ENCODE assay signal across 1 cellular context in the genomic region with DNA sequence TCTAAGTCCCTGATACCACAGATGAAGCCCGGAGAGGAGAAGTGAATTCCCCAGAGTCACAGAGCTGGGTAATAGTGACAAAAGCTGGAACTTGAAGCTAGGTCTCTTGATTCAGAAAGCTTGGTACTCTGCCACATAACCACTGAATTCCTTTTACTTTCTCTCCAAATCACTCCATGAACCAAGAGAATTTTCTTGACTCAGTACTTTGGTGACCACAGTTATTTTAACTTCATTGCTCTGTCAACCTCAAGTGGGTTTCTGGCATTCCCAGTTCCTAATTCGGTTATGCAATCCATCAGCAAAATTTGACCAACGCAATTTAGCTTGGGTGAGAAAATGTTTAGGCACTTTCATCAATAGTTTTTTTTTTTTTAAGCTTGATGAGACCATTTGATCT.
TF ChIP-seq lines count a peak whose summit lies in the region.

No MANE protein-coding gene starts in this region.

TF ChIP-seq in GM23338, 12 proteins besides CTCF, POLR2A, EP300 and RAD21 (continued from another document):
- TF ChIP-seq, protein P1, sequence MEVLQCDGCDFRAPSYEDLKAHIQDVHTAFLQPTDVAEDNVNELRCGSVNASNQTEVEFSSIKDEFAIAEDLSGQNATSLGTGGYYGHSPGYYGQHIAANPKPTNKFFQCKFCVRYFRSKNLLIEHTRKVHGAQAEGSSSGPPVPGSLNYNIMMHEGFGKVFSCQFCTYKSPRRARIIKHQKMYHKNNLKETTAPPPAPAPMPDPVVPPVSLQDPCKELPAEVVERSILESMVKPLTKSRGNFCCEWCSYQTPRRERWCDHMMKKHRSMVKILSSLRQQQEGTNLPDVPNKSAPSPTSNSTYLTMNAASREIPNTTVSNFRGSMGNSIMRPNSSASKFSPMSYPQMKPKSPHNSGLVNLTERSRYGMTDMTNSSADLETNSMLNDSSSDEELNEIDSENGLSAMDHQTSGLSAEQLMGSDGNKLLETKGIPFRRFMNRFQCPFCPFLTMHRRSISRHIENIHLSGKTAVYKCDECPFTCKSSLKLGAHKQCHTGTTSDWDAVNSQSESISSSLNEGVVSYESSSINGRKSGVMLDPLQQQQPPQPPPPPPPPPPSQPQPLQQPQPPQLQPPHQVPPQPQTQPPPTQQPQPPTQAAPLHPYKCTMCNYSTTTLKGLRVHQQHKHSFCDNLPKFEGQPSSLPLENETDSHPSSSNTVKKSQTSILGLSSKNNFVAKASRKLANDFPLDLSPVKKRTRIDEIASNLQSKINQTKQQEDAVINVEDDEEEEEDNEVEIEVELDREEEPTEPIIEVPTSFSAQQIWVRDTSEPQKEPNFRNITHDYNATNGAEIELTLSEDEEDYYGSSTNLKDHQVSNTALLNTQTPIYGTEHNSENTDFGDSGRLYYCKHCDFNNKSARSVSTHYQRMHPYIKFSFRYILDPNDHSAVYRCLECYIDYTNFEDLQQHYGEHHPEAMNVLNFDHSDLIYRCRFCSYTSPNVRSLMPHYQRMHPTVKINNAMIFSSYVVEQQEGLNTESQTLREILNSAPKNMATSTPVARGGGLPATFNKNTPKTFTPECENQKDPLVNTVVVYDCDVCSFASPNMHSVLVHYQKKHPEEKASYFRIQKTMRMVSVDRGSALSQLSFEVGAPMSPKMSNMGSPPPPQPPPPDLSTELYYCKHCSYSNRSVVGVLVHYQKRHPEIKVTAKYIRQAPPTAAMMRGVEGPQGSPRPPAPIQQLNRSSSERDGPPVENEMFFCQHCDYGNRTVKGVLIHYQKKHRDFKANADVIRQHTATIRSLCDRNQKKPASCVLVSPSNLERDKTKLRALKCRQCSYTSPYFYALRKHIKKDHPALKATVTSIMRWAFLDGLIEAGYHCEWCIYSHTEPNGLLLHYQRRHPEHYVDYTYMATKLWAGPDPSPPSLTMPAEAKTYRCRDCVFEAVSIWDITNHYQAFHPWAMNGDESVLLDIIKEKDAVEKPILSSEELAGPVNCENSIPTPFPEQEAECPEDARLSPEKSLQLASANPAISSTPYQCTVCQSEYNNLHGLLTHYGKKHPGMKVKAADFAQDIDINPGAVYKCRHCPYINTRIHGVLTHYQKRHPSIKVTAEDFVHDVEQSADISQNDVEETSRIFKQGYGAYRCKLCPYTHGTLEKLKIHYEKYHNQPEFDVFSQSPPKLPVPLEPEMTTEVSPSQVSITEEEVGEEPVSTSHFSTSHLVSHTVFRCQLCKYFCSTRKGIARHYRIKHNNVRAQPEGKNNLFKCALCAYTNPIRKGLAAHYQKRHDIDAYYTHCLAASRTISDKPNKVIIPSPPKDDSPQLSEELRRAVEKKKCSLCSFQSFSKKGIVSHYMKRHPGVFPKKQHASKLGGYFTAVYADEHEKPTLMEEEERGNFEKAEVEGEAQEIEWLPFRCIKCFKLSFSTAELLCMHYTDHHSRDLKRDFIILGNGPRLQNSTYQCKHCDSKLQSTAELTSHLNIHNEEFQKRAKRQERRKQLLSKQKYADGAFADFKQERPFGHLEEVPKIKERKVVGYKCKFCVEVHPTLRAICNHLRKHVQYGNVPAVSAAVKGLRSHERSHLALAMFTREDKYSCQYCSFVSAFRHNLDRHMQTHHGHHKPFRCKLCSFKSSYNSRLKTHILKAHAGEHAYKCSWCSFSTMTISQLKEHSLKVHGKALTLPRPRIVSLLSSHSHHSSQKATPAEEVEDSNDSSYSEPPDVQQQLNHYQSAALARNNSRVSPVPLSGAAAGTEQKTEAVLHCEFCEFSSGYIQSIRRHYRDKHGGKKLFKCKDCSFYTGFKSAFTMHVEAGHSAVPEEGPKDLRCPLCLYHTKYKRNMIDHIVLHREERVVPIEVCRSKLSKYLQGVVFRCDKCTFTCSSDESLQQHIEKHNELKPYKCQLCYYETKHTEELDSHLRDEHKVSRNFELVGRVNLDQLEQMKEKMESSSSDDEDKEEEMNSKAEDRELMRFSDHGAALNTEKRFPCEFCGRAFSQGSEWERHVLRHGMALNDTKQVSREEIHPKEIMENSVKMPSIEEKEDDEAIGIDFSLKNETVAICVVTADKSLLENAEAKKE (CRISPR knock-in tag; IDR thresholded peaks at IDR 0.05) = no peak
- TF ChIP-seq CREB1 (CRISPR knock-in tag; IDR thresholded peaks at IDR 0.05; ENCODE audit: low read depth) (no peak), POLR2AphosphoS5 (IDR thresholded peaks at IDR 0.05; ENCODE audit: low read depth) (no peak), EZH2phosphoT487 (IDR thresholded peaks at IDR 0.05; ENCODE audit: unreplicated experiment) (no peak)
